Comparison of ENCODE assay signal across 8 cellular contexts in the genomic region with DNA sequence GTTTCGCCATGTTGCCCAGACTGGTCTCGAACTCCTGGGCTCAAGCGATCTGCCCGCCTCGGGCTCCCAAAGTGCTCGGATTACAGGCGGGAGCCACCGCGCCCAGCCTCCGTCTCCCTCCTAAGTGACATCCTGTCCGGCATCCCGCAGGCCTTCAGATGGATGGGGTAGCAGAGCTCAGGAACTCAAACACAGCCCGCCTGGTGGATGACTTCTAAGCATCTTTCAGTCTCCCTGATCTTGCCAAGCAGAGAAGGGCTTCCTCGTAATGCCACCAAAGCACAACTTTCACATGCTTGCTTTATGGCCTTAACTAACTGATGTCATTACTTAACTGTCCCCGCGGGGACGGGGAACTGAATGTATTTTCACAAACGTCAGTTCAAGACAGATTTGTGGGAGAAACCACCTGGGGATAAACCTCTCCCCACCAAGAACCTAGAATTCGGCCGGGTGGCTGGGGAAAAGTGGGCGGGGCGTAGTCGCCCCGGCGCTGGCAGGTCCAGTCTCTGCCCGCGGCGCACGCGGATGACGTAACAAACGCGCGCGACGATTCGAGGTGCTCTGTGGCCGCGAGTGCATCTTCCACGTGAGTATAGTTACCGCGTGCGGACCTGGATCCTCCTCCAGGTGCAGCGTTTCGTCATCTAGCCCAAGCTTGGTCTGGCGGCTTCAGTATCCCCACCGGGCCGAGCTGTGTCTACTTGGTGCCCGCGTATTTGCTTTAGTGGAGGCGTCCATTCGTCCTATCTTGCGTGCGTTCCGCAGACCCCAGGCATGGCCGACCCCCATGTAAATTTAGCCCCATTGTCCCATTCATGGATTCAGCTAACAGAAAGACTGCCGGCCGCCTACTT. TPM values are rescaled to one million over a fixed set of nuclear protein-coding genes. Genes with fewer than 3 reads are reported as not detected.
DNase-seq lines count a peak whose midpoint lies in the region; ATAC-seq and TF ChIP-seq lines count a peak whose summit lies in the region.

A gene with protein sequence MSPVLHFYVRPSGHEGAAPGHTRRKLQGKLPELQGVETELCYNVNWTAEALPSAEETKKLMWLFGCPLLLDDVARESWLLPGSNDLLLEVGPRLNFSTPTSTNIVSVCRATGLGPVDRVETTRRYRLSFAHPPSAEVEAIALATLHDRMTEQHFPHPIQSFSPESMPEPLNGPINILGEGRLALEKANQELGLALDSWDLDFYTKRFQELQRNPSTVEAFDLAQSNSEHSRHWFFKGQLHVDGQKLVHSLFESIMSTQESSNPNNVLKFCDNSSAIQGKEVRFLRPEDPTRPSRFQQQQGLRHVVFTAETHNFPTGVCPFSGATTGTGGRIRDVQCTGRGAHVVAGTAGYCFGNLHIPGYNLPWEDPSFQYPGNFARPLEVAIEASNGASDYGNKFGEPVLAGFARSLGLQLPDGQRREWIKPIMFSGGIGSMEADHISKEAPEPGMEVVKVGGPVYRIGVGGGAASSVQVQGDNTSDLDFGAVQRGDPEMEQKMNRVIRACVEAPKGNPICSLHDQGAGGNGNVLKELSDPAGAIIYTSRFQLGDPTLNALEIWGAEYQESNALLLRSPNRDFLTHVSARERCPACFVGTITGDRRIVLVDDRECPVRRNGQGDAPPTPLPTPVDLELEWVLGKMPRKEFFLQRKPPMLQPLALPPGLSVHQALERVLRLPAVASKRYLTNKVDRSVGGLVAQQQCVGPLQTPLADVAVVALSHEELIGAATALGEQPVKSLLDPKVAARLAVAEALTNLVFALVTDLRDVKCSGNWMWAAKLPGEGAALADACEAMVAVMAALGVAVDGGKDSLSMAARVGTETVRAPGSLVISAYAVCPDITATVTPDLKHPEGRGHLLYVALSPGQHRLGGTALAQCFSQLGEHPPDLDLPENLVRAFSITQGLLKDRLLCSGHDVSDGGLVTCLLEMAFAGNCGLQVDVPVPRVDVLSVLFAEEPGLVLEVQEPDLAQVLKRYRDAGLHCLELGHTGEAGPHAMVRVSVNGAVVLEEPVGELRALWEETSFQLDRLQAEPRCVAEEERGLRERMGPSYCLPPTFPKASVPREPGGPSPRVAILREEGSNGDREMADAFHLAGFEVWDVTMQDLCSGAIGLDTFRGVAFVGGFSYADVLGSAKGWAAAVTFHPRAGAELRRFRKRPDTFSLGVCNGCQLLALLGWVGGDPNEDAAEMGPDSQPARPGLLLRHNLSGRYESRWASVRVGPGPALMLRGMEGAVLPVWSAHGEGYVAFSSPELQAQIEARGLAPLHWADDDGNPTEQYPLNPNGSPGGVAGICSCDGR (N-terminal part only) (plus strand): TSS at position 539 of the 857 bp plus-strand sequence. CDS start 4,649 bp downstream, outside the sequence.

- DNase-seq in HS-5 (ENCODE audit: low read depth) (peak; percentile 68), medulla oblongata (ENCODE audit: extremely low spot score) (peak; percentile 95)
- DNase-seq in NK-92 treated with Interleukin-12 subunit alpha and Interleukin-12 subunit beta, amount 100 ng/mL, for 24 hours (lab: John Stamatoyannopoulos, UW) = peak; percentile 83
- peak; percentile 90 to 95 (median 93) for DNase-seq in effector memory CD4-positive, alpha-beta T cell
- DNase-seq in stimulated activated CD4-positive, alpha-beta T cell treated with anti-CD3 and anti-CD28 coated beads, TNF-alpha, amount 100 ng/mL, for 4 hours (ENCODE audit: low read depth in 3 of 3) = peak; percentile 91 to 96 (median 95)

- POLR2A ChIA-PET in activated CD8-positive, alpha-beta memory T cell treated with anti-CD3 and anti-CD28 coated beads for 36 hours (lab: Charles Lee) = interaction anchor here (0.5 to 5.9 kb wide), 13 partner anchors 10 to 126 kb away, joined by 3 to 101 read pairs (median 5); a partner anchor contains a TSS

- peaks cover 27% of the 10 kb centered on the region for H3K4me1 ChIP-seq in effector memory CD4-positive, alpha-beta T cell (ENCODE audit: control insufficient read depth, insufficient read depth, low read length, poor library complexity, severe bottlenecking)

- peak within 1 kb of the TSS; percentile 93 for H3K27ac ChIP-seq in C4-2B
- H3K27ac ChIP-seq in effector memory CD4-positive, alpha-beta T cell (ENCODE audit: insufficient read depth, low read length, poor library complexity, severe bottlenecking) = peak within 1 kb of the TSS; percentile 100

- ATAC-seq in GM19395 (IDR thresholded peaks at IDR 0.05; ENCODE audit: unreplicated experiment) = peak; percentile 49

- H3K9me3 ChIP-seq in effector memory CD4-positive, alpha-beta T cell (ENCODE audit: control insufficient read depth, low read length) = no peaks in the 10 kb centered on the region

- CTCF ChIA-PET in activated CD8-positive, alpha-beta memory T cell treated with anti-CD3 and anti-CD28 coated beads for 36 hours (lab: Charles Lee) = interaction anchor here (1.0 to 3.6 kb wide), 13 partner anchors 16 to 156 kb away, joined by 3 to 20 read pairs (median 3); a partner anchor contains a TSS

- H3K27me3 ChIP-seq in effector memory CD4-positive, alpha-beta T cell (replicated peaks; ENCODE audit: control insufficient read depth, insufficient read depth, low read length, poor library complexity, severe bottlenecking) = no peaks in the 10 kb centered on the region

- TF ChIP-seq CTCF in C4-2B (conservative IDR thresholded peaks at IDR 0.05) = no peak

- peaks cover 10% of the 10 kb centered on the region for H3K36me3 ChIP-seq in effector memory CD4-positive, alpha-beta T cell (ENCODE audit: control insufficient read depth, insufficient read depth, low read length)

- peak within 1 kb of the TSS; percentile 93 for H3K4me3 ChIP-seq in effector memory CD4-positive, alpha-beta T cell (ENCODE audit: insufficient read depth, low read depth, low read length, poor library complexity, severe bottlenecking)

RNA-seq across cellular contexts. Expression of the gene that starts here (rescaled TPM):
- total RNA-seq in activated CD8-positive, alpha-beta memory T cell treated with anti-CD3 and anti-CD28 coated beads for 36 hours = 100 to 1,000 TPM; 191 to 203 TPM

Comparison
In these comparisons a context has a peak if more than half of its experiments do, and no peak if none do; other contexts are left out.
1. Peak in every context shown above with its lines: DNase-seq, ATAC-seq, H3K4me3 ChIP-seq and H3K27ac ChIP-seq.